In the genomic region with DNA sequence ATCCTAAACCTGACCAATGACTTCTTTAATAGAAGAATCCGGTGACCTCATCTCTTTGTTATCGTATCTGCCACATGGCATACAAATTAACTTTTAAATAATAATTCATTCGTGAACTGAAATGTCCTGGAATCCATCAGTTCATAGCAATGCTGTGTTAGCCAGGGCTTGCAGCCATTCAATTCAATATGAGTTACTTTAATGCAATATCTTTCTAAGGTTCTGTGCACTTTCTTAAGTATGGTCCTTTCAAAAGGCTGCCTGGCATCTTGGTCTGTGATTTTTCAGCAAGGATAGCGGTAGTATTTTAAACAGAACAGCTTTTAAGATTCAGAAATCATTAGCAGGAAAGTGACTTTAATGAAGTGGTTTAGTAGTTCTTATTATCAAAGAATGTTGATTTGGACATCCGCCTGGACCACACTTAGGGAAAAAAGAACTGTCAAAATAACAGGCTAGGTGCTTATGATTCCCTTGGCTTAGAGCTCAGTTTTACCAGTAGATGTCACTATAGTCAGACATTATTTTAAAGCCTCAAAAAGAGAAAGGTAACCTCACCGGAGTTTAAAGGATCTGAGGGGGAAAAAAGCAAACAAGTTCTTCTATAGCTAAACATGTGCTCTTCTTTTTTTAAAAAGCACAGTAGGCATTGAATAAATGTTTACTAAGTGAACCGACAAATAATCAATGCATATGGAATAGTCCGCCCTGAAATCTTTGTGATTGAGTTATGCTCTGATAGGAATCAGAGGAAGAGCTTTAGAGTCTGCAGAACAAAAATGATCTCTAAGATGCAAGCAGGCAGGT, we compare ENCODE assay signal across 1 cellular context.
TF ChIP-seq lines count a peak whose summit lies in the region.

No MANE protein-coding gene starts in this region.

TF ChIP-seq in HCT116, 20 proteins besides CTCF, POLR2A, EP300 and RAD21 (continued from another document):
- TF ChIP-seq YY1 (IDR thresholded peaks at IDR 0.05; ENCODE audit: extremely low read depth, insufficient replicate concordance, low read depth, low read length), result no peak
- no peak for TF ChIP-seq EZH2 (IDR thresholded peaks at IDR 0.05)
- no peak for TF ChIP-seq POLR2AphosphoS5 (IDR thresholded peaks at IDR 0.05; ENCODE audit: low read depth, low read length)
- no peak for TF ChIP-seq SIN3A (IDR thresholded peaks at IDR 0.05; ENCODE audit: low read depth)
- no peak for TF ChIP-seq CEBPB (IDR thresholded peaks at IDR 0.05; ENCODE audit: low read depth)
- no peak for TF ChIP-seq SP1 (IDR thresholded peaks at IDR 0.05; ENCODE audit: low read depth)
- no peak for TF ChIP-seq CBX3 (IDR thresholded peaks at IDR 0.05; ENCODE audit: low read depth)
